34 cellular contexts compared by ENCODE assay signal in the genomic region with DNA sequence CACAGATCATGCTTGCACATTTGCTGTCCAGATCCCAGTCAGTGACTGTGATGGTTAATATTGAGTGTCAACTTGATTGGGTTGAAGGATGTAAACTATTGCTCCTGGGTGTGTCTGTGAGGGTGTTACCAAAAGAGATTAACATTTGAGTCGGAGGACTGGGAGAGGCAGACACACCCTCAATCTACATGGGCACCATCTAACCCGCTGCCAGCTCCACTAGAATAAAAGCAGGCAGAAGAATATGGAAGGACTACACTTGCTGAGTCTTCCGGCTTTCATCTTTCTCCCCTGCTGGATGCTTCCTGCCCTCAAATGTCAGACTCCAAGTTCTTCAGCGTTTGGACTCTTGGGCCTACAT. TPM values are rescaled to one million over a fixed set of nuclear protein-coding genes. Genes with fewer than 3 reads are reported as not detected.
"Had no signal": no experiment of that assay in that cellular context is flagged by ENCODE, and none has a peak within 500 bp of the region (broad histone marks: within the 10 kb centered on the region; RNA-seq: fewer than 3 reads in every experiment).

No MANE protein-coding gene starts in this region.

- DNase-seq: activated CD4-positive, alpha-beta memory T cell treated with anti-CD3 and anti-CD28 coated beads for 36 hours; activated CD4-positive, alpha-beta T cell treated with anti-CD3 and anti-CD28 coated beads for 48 hours; activated CD8-positive, alpha-beta memory T cell treated with anti-CD3 and anti-CD28 coated beads, Interleukin-2, amount 50 U/mL, for 4 hours; activated naive CD8-positive, alpha-beta T cell treated with anti-CD3 and anti-CD28 coated beads, Interleukin-2, amount 50 U/mL, for 24 hours; activated T-cell treated with anti-CD3 and anti-CD28 coated beads, Interleukin-2, amount 50 U/mL, for 1 hour; amygdala; effector CD8-positive, alpha-beta T cell; hippocampal formation; kidney; midbrain; stimulated activated CD4-positive, alpha-beta T cell treated with anti-CD3 and anti-CD28 coated beads, Interleukin-1b, Interleukin-23, amount 100 ng/mL, for 48 hours; stimulated activated CD4-positive, alpha-beta T cell treated with anti-CD3 and anti-CD28 coated beads, Interleukin-4, amount 100 ng/mL, for 4 hours; stimulated activated CD8-positive, alpha-beta memory T cell treated with anti-CD3 and anti-CD28 coated beads, Interleukin-4, amount 100 ng/mL, for 48 hours; stimulated activated naive CD8-positive, alpha-beta T cell treated with anti-CD3 and anti-CD28 coated beads, Interleukin-15, amount 100 ng/mL, for 72 hours; substantia nigra; T-cell; upper lobe of right lung; WERI-Rb-1 had no signal

- H3K9me3 ChIP-seq: breast epithelium, gastroesophageal sphincter, ovary, upper lobe of right lung had no signal

- ATAC-seq: activated CD4-positive, CD25-positive, alpha-beta regulatory T cell treated with anti-CD3 and anti-CD28 coated beads, Interleukin-2, amount 50 U/mL, for 24 hours; activated naive CD8-positive, alpha-beta T cell treated with anti-CD3 and anti-CD28 coated beads, Interleukin-2, amount 50 U/mL, for 24 hours; activated T-helper 17 cell treated with anti-CD3 and anti-CD28 coated beads, Interleukin-2, amount 50 U/mL, for 72 hours; gastroesophageal sphincter; sciatic nerve; stimulated activated memory B cell treated with anti-CD40 and anti-IgM and Interleukin-4, amounts not matched to agents 10 μg/mL and 1 μg/mL and 100 μg/mL, for 72 hours; stimulated activated naive CD8-positive, alpha-beta T cell treated with anti-CD3 and anti-CD28 coated beads, Interleukin-15, amount 100 ng/mL, for 72 hours; T-cell; upper lobe of right lung had no signal

- H3K4me1 ChIP-seq: breast epithelium had no signal

- H3K27ac ChIP-seq: breast epithelium, gastroesophageal sphincter, ovary, skin epidermis, upper lobe of right lung, WERI-Rb-1 had no signal

- H3K4me3 ChIP-seq: breast epithelium, gastroesophageal sphincter, ovary, skin epidermis, upper lobe of right lung had no signal

- FAIRE-seq: colon, endometrium, kidney had no signal

- H3K27me3 ChIP-seq: breast epithelium, gastroesophageal sphincter, ovary, upper lobe of right lung had no signal

- H3K36me3 ChIP-seq: breast epithelium, gastroesophageal sphincter, ovary, upper lobe of right lung, WERI-Rb-1 had no signal

RNA-seq across cellular contexts. Expression of a gene that starts 5.1 kb away (rescaled TPM):
- total RNA-seq: activated CD4-positive, alpha-beta memory T cell treated with anti-CD3 and anti-CD28 coated beads for 36 hours; activated CD8-positive, alpha-beta memory T cell treated with anti-CD3 and anti-CD28 coated beads for 36 hours; activated T-helper 17 cell treated with anti-CD3 and anti-CD28 coated beads, Interleukin-2, amount 50 U/mL, for 72 hours; dermis microvascular lymphatic vessel endothelial cell; epithelial cell of proximal tubule; gastroesophageal sphincter; kidney; lower leg skin; ovary; progenitor cell of endocrine pancreas; renal cortical epithelial cell; T-cell had no signal
- polyA plus RNA-seq: ovary had no signal
